ENCODE assay signal across 15 cellular contexts in the genomic region with DNA sequence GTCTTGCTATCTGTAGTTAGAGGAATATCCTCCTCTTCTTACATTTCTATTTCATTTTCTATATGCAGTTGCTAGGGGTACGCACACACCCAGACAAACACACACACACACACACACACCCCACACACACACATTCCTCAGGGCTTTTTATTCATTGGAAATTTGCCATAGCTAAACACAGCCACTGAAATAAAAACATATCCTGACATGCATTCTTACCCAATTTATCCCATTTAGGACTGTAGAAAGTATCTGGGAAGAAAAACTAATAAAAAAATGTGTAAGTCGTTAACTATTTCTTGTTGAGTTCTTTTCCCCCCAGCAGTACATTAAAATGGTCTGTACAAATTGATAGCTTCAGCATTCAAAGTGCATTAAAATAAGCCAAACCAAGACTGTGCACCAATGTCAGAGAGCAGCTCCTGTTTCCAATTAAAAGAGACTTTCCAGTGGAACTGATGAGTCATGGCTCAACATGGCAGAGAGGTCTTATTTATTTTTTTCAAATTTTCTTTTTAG.
DNase-seq lines count a peak whose midpoint lies in the region; ATAC-seq and TF ChIP-seq lines count a peak whose summit lies in the region.
"Had no signal": no experiment of that assay in that cellular context is flagged by ENCODE, and none has a peak within 500 bp of the region (broad histone marks: within the 10 kb centered on the region; RNA-seq: fewer than 3 reads in every experiment).

No MANE protein-coding gene starts in this region.

- H3K4me2 ChIP-seq in GM23338 = no peak overlapping the region

- H3K4me3 ChIP-seq in GM23338 = no peak overlapping the region
- H3K4me3 ChIP-seq in brain microvascular endothelial cell (ENCODE audit: low read depth, low read length) = no peak overlapping the region
- no peak overlapping the region for H3K4me3 ChIP-seq in left lung
- H3K4me3 ChIP-seq in body of pancreas = no peak overlapping the region
- H3K4me3 ChIP-seq: psoas muscle, tibial nerve had no signal

- H3K4me3 Mint-ChIP-seq in GM23338 = no peak overlapping the region
- H3K4me3 Mint-ChIP-seq: activated CD4-positive, alpha-beta memory T cell treated with anti-CD3 and anti-CD28 coated beads, Interleukin-2, amount 10 ng/mL, durations not matched to agents 7 days and 5 days; B cell had no signal

- H4K20me1 ChIP-seq in GM23338 (replicated peaks; ENCODE audit: insufficient read depth) = no peaks in the 10 kb centered on the region

- peaks cover 4% of the 10 kb centered on the region; the same call in 2 of the 3 replicates for H3K9me3 Mint-ChIP-seq in GM23338

- H3K36me3 ChIP-seq in GM23338 (ENCODE audit: insufficient read depth) (no peaks in the 10 kb centered on the region), brain microvascular endothelial cell (replicated peaks) (no peaks in the 10 kb centered on the region), left lung (no peaks in the 10 kb centered on the region), body of pancreas (replicated peaks in 1 of 2; ENCODE audit: insufficient read depth in 1 of 2, low read depth in 2 of 2) (no peaks in the 10 kb centered on the region)
- H3K36me3 ChIP-seq: tibial nerve had no signal

- peak overlapping the region; percentile 79 for H3K27ac Mint-ChIP-seq in GM23338
- H3K27ac Mint-ChIP-seq: activated CD4-positive, alpha-beta memory T cell treated with anti-CD3 and anti-CD28 coated beads, Interleukin-2, amount 10 ng/mL, durations not matched to agents 7 days and 5 days; activated naive CD4-positive, alpha-beta T cell treated with anti-CD3 and anti-CD28 coated beads, Interleukin-2, amount 50 U/mL, for 72 hours; B cell had no signal

- H3K9me3 ChIP-seq in left lung (peaks cover 0 to 14% of the 10 kb centered on the region in 2 donors), body of pancreas (no peaks in the 10 kb centered on the region)
- H3K9me3 ChIP-seq: psoas muscle, tibial nerve had no signal

- intact Hi-C loops in left lung (cut with DNase I) (no loop called here), body of pancreas (cut with DNase I) (no loop called here)

- in situ Hi-C loops in brain microvascular endothelial cell (cut with HindIII; ENCODE audit: low pct_ligation_motif_present, low sequenced_read_pairs) = no loop called here

- no peaks in the 10 kb centered on the region for H3K4me1 Mint-ChIP-seq in GM23338
- H3K4me1 Mint-ChIP-seq: activated CD4-positive, alpha-beta memory T cell treated with anti-CD3 and anti-CD28 coated beads, Interleukin-2, amount 10 ng/mL, durations not matched to agents 7 days and 5 days; B cell had no signal

- WGBS in body of pancreas, 2 donors = 32 to 53% methylated on average over 2 of the region's 2 CpGs

- no peaks in the 10 kb centered on the region for H3K27me3 ChIP-seq in GM23338 (ENCODE audit: insufficient read depth)
- no peaks in the 10 kb centered on the region for H3K27me3 ChIP-seq in brain microvascular endothelial cell (replicated peaks)
- no peaks in the 10 kb centered on the region for H3K27me3 ChIP-seq in left lung
- H3K27me3 ChIP-seq in body of pancreas = no peaks in the 10 kb centered on the region
- H3K27me3 ChIP-seq: tibial nerve had no signal

- peaks cover 11% of the 10 kb centered on the region for H3K27me3 Mint-ChIP-seq in GM23338 (ENCODE audit: insufficient read depth, low read depth, poor library complexity)
- H3K27me3 Mint-ChIP-seq: activated CD4-positive, alpha-beta memory T cell treated with anti-CD3 and anti-CD28 coated beads, Interleukin-2, amount 10 ng/mL, durations not matched to agents 7 days and 5 days; B cell had no signal

- H3K9me2 ChIP-seq in GM23338 (ENCODE audit: insufficient read depth) = no peaks in the 10 kb centered on the region

- H2AFZ ChIP-seq in GM23338 = no peak overlapping the region

- no peak overlapping the region for H3K27ac ChIP-seq in GM23338 (ENCODE audit: low read depth)
- H3K27ac ChIP-seq in brain microvascular endothelial cell = peak overlapping the region; percentile 86
- H3K27ac ChIP-seq in left lung = no peak overlapping the region
- no peak overlapping the region for H3K27ac ChIP-seq in body of pancreas
- H3K27ac ChIP-seq: psoas muscle had no signal

- no peaks in the 10 kb centered on the region for H3K36me3 Mint-ChIP-seq in GM23338 (ENCODE audit: low read depth)
- H3K36me3 Mint-ChIP-seq: activated naive CD4-positive, alpha-beta T cell treated with anti-CD3 and anti-CD28 coated beads, Interleukin-2, amount 50 U/mL, for 72 hours had no signal

- H3K79me2 ChIP-seq in GM23338 (replicated peaks; ENCODE audit: insufficient read depth) = no peaks in the 10 kb centered on the region

- no peaks in the 10 kb centered on the region for H3K4me1 ChIP-seq in GM23338 (ENCODE audit: insufficient read depth)
- no peaks in the 10 kb centered on the region for H3K4me1 ChIP-seq in left lung
- no peaks in the 10 kb centered on the region for H3K4me1 ChIP-seq in body of pancreas

- ATAC-seq in GM23338 = no peak
- ATAC-seq in left lung = peak; percentile 30
- no peak for ATAC-seq in HG02642 (IDR thresholded peaks at IDR 0.05; ENCODE audit: poor library complexity, unreplicated experiment)
- ATAC-seq in body of pancreas = no peak
- ATAC-seq: activated naive CD4-positive, alpha-beta T cell treated with anti-CD3 and anti-CD28 coated beads, Interleukin-2, amount 50 U/mL, for 72 hours had no signal

- DNase-seq in A172 (ENCODE audit: low spot score) (peak; percentile 61), GM23338 (ENCODE audit: low spot score) (no peak), brain microvascular endothelial cell (peak; percentile 86), left lung (no peak), HPDE6-E6E7 (ENCODE audit: extremely low spot score) (no peak), body of pancreas (no peak), UCSD-AML1 (lab: John Stamatoyannopoulos, UW; ENCODE audit: unreplicated experiment) (no peak)
- DNase-seq: activated CD4-positive, alpha-beta memory T cell treated with anti-CD3 and anti-CD28 coated beads, Interleukin-2, amount 10 ng/mL, durations not matched to agents 7 days and 5 days; Kasumi-1; NCI-H2171; psoas muscle had no signal

- no peak for TF ChIP-seq POLR2A in body of pancreas (IDR thresholded peaks at IDR 0.05)

- no peak for TF ChIP-seq CTCF in GM23338 (conservative IDR thresholded peaks at IDR 0.05; ENCODE audit: low read depth in 2 of 2)
- TF ChIP-seq CTCF in brain microvascular endothelial cell (IDR thresholded peaks at IDR 0.05; ENCODE audit: low read depth, low read length, missing control alignments) = no peak
- no peak for TF ChIP-seq CTCF in left lung (IDR thresholded peaks at IDR 0.05)
- no peak for TF ChIP-seq CTCF in body of pancreas (IDR thresholded peaks at IDR 0.05)

- H3F3A ChIP-seq in GM23338 (replicated peaks; ENCODE audit: low read depth) = no peaks in the 10 kb centered on the region

TF ChIP-seq in GM23338, 12 proteins besides CTCF, POLR2A, EP300 and RAD21 (continues in another document):
- TF ChIP-seq EZH2phosphoT487 (IDR thresholded peaks at IDR 0.05; ENCODE audit: unreplicated experiment) (no peak), ZNF114 (CRISPR knock-in tag; IDR thresholded peaks at IDR 0.05) (no peak), STAT1 (IDR thresholded peaks at IDR 0.05; ENCODE audit: unreplicated experiment) (no peak), ZNF331 (CRISPR knock-in tag; IDR thresholded peaks at IDR 0.05; ENCODE audit: low read depth) (no peak)
- TF ChIP-seq, protein P1, sequence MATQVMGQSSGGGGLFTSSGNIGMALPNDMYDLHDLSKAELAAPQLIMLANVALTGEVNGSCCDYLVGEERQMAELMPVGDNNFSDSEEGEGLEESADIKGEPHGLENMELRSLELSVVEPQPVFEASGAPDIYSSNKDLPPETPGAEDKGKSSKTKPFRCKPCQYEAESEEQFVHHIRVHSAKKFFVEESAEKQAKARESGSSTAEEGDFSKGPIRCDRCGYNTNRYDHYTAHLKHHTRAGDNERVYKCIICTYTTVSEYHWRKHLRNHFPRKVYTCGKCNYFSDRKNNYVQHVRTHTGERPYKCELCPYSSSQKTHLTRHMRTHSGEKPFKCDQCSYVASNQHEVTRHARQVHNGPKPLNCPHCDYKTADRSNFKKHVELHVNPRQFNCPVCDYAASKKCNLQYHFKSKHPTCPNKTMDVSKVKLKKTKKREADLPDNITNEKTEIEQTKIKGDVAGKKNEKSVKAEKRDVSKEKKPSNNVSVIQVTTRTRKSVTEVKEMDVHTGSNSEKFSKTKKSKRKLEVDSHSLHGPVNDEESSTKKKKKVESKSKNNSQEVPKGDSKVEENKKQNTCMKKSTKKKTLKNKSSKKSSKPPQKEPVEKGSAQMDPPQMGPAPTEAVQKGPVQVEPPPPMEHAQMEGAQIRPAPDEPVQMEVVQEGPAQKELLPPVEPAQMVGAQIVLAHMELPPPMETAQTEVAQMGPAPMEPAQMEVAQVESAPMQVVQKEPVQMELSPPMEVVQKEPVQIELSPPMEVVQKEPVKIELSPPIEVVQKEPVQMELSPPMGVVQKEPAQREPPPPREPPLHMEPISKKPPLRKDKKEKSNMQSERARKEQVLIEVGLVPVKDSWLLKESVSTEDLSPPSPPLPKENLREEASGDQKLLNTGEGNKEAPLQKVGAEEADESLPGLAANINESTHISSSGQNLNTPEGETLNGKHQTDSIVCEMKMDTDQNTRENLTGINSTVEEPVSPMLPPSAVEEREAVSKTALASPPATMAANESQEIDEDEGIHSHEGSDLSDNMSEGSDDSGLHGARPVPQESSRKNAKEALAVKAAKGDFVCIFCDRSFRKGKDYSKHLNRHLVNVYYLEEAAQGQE (IDR thresholded peaks at IDR 0.05; ENCODE audit: unreplicated experiment) = no peak

Comparison
In these comparisons a context has a peak if more than half of its experiments do, and no peak if none do; other contexts are left out.
1. DNase-seq: peak in A172 (single experiment) and brain microvascular endothelial cell (single experiment); none in GM23338 (single experiment), left lung (0 of 2), HPDE6-E6E7 (single experiment), body of pancreas (0 of 4) and UCSD-AML1 (single experiment).